ENCODE assay signal across 8 cellular contexts in genomic region chr6:108874470-108875160, GRCh38. TPM values are rescaled to one million over a fixed set of nuclear protein-coding genes. Genes with fewer than 3 reads are reported as not detected.
DNase-seq lines count a peak whose midpoint lies in the region; FAIRE-seq and TF ChIP-seq lines count a peak whose summit lies in the region.

No MANE protein-coding gene starts in this region.

- POLR2A ChIA-PET in Caco-2 (lab: Charles Lee), result no interaction called here

- H3K4me1 Mint-ChIP-seq in Caco-2 (ENCODE audit: low read depth, unreplicated experiment), result no peaks in the 10 kb centered on the region

- intact Hi-C loops in Caco-2 (cut with micrococcal nuclease; ENCODE audit: unreplicated experiment), result no loop called here

- no peak for TF ChIP-seq POLR2A in GM12892 (IDR thresholded peaks at IDR 0.05; ENCODE audit: low read depth, low read length)

- peaks cover 3% of the 10 kb centered on the region for H3K36me3 ChIP-seq in skeletal muscle satellite cell (ENCODE audit: insufficient read depth, low read length)
- H3K36me3 ChIP-seq in Caco-2 (ENCODE audit: control insufficient read depth, insufficient read depth, low read length), result no peaks in the 10 kb centered on the region

- peak overlapping the region; percentile 70 for H3K4me2 ChIP-seq in skeletal muscle satellite cell (ENCODE audit: low read length)

- H3K4me3 ChIP-seq in skeletal muscle satellite cell (ENCODE audit: low read length) (peak overlapping the region; percentile 43), Caco-2 (ENCODE audit: low read depth, low read length) (no peak overlapping the region)

- CTCF ChIA-PET in Caco-2 (lab: Charles Lee), result no interaction called here

- peak overlapping the region; percentile 38 for H3K27ac ChIP-seq in angular gyrus (ENCODE audit: low read depth, low read length)

- DNase-seq in GM12892 (ENCODE audit: insufficient read length) (peak; percentile 25), HCEC 1CT (peak; percentile 62), NOMO-1 treated with DMSO at 0.1 percent for 48 hours (lab: John Stamatoyannopoulos, UW; ENCODE audit: unreplicated experiment) (peak; percentile 93), Caco-2 (no peak), NCI-H2029 (lab: John Stamatoyannopoulos, UW) (no peak), NCI-H1092 treated with DMSO at 0.1 percent for 48 hours (lab: John Stamatoyannopoulos, UW) (no peak)

- no peaks in the 10 kb centered on the region for H3K9me3 Mint-ChIP-seq in Caco-2 (ENCODE audit: unreplicated experiment)

- H3K36me3 Mint-ChIP-seq in Caco-2 (ENCODE audit: insufficient read depth, unreplicated experiment), result no peaks in the 10 kb centered on the region

- peak; percentile 58 for FAIRE-seq in GM12892 (lab: Jason Lieb, UNC)

- H3K9ac ChIP-seq in skeletal muscle satellite cell (ENCODE audit: low read depth, low read length), result peak overlapping the region; percentile 67

- no peaks in the 10 kb centered on the region for H3K27me3 Mint-ChIP-seq in Caco-2 (ENCODE audit: insufficient read depth, unreplicated experiment)

- no peak overlapping the region for H3K27ac Mint-ChIP-seq in Caco-2 (ENCODE audit: unreplicated experiment)

- no TSS peak for BruUV-seq in Caco-2 (replicated peaks; lab: Mats Ljungman, UMichigan)

- H3K27me3 ChIP-seq in skeletal muscle satellite cell (ENCODE audit: control insufficient read depth, insufficient read depth, low read length), result no peaks in the 10 kb centered on the region
- no peaks in the 10 kb centered on the region for H3K27me3 ChIP-seq in Caco-2 (replicated peaks; ENCODE audit: control insufficient read depth, insufficient read depth, low read length)

- H3K9me3 ChIP-seq in skeletal muscle satellite cell (replicated peaks; ENCODE audit: low read length) (no peaks in the 10 kb centered on the region), Caco-2 (no peaks in the 10 kb centered on the region)

- no peak overlapping the region for H3K4me3 Mint-ChIP-seq in Caco-2 (ENCODE audit: unreplicated experiment)

- H3K4me1 ChIP-seq in skeletal muscle satellite cell (ENCODE audit: control insufficient read depth, insufficient read depth, low read length) (peaks cover 50% of the 10 kb centered on the region), Caco-2 (no peaks in the 10 kb centered on the region)

- no peak for TF ChIP-seq CTCF in Caco-2 (IDR thresholded peaks at IDR 0.05; ENCODE audit: insufficient read depth in 1 of 2, low read depth in 1 of 2, low read length in 1 of 2, severe bottlenecking in 1 of 2, unreplicated experiment in 1 of 2)

RNA-seq across cellular contexts. Expression of gene ARMC2, which starts 26.4 kb away (rescaled TPM):
- polyA plus RNA-seq in GM12892 (2012; ENCODE audit: missing spikeins), result 0.47 TPM
- total RNA-seq in skeletal muscle satellite cell (2012; rRNA removed), result 1.5 and 1.7 TPM in 2 replicates
- total RNA-seq in Caco-2 (2022), result 6.1 and 7.8 TPM in 2 replicates

Comparison
In these comparisons a context has a peak if more than half of its experiments do, and no peak if none do; other contexts are left out.
1. DNase-seq: peak in GM12892 (single experiment), HCEC 1CT (single experiment) and NOMO-1 treated with DMSO at 0.1 percent for 48 hours (single experiment); none in Caco-2 (0 of 2), NCI-H2029 (single experiment) and NCI-H1092 treated with DMSO at 0.1 percent for 48 hours (single experiment).